ENCODE assay signal across 1 cellular context in the genomic region with DNA sequence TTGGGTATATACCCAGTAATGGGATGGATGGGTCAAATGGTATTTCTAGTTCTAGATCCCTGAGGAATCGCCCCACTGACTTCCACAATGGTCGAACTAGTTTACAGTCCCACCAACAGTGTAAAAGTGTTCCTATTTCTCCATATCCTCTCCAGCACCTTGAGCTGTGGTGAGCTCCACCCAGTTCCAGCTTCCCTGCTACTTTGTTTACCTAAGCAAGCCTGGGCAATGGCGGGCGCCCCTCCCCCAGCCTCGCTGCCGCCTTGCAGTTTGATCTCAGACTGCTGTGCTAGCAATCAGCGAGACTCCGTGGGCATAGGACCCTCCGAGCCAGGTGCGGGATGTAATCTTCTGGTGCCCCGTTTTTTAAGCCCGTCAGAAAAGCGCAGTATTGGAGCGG.
TF ChIP-seq lines count a peak whose summit lies in the region.

No MANE protein-coding gene starts in this region.

TF ChIP-seq in HepG2, 621 proteins besides CTCF, POLR2A, EP300 and RAD21:
- TF ChIP-seq, protein P1, sequence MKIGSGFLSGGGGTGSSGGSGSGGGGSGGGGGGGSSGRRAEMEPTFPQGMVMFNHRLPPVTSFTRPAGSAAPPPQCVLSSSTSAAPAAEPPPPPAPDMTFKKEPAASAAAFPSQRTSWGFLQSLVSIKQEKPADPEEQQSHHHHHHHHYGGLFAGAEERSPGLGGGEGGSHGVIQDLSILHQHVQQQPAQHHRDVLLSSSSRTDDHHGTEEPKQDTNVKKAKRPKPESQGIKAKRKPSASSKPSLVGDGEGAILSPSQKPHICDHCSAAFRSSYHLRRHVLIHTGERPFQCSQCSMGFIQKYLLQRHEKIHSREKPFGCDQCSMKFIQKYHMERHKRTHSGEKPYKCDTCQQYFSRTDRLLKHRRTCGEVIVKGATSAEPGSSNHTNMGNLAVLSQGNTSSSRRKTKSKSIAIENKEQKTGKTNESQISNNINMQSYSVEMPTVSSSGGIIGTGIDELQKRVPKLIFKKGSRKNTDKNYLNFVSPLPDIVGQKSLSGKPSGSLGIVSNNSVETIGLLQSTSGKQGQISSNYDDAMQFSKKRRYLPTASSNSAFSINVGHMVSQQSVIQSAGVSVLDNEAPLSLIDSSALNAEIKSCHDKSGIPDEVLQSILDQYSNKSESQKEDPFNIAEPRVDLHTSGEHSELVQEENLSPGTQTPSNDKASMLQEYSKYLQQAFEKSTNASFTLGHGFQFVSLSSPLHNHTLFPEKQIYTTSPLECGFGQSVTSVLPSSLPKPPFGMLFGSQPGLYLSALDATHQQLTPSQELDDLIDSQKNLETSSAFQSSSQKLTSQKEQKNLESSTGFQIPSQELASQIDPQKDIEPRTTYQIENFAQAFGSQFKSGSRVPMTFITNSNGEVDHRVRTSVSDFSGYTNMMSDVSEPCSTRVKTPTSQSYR (CRISPR knock-in tag; IDR thresholded peaks at IDR 0.05; ENCODE audit: borderline replicate concordance), result peak; percentile 77; the same call in 1 of the 2 replicates
